Comparison of ENCODE assay signal across 9 cellular contexts in the genomic region with DNA sequence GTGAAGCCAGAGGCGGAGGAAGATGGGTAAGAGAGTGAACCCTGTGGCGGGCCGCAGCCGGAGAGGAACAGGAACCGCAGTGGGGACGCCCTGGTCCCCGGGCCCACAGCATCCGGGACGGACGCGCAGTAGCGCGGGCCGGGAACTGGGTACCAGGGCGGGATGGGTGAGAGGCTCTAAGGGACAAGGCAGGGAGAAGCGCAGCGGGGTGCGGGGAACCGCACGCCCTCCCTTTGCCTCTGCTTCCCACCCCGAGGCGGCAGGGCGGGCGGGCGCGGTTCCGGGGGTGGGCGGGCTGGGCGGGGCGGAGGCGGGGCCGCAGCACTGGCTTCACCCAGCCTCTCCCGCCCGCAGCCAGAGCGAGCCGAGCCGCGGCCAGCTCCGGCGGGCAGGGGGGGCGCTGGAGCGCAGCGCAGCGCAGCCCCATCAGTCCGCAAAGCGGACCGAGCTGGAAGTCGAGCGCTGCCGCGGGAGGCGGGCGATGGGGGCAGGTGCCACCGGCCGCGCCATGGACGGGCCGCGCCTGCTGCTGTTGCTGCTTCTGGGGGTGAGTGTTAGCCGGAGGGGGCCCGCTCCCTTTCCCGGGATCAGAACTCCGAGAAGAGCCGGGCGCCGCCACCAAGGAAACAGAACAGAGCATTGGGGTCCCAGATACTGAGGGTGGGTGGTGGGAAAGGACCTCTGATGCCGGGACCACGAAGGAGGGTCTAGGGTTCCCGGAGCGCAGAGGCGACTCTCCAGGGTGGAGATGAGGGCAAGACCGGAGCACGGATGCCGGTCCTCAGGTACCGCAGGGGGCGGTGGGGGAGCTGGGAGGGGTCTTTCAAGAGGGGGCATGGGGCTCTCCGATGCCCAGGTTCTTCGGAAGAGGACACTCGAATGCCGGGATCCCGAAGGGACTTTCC. TPM values are rescaled to one million over a fixed set of nuclear protein-coding genes. Genes with fewer than 3 reads are reported as not detected.
DNase-seq lines count a peak whose midpoint lies in the region; ATAC-seq and TF ChIP-seq lines count a peak whose summit lies in the region.
"Had no signal": no experiment of that assay in that cellular context is flagged by ENCODE, and none has a peak within 500 bp of the region (broad histone marks: within the 10 kb centered on the region; RNA-seq: fewer than 3 reads in every experiment).

A gene with protein sequence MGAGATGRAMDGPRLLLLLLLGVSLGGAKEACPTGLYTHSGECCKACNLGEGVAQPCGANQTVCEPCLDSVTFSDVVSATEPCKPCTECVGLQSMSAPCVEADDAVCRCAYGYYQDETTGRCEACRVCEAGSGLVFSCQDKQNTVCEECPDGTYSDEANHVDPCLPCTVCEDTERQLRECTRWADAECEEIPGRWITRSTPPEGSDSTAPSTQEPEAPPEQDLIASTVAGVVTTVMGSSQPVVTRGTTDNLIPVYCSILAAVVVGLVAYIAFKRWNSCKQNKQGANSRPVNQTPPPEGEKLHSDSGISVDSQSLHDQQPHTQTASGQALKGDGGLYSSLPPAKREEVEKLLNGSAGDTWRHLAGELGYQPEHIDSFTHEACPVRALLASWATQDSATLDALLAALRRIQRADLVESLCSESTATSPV (plus strand): TSS at position 357 of the 905 bp plus-strand sequence. CDS start 125 bp downstream, at position 482.

- H3K36me3 Mint-ChIP-seq in H9 (ENCODE audit: insufficient read depth in 1 of 3, low read depth in 3 of 3): no peaks in the 10 kb centered on the region; a peak in 2 of 7 replicates
- no peaks in the 10 kb centered on the region for H3K36me3 Mint-ChIP-seq in activated T-helper 17 cell treated with anti-CD3 and anti-CD28 coated beads, Interleukin-2, amount 50 U/mL, for 72 hours (ENCODE audit: low read depth)

- H3K23me2 ChIP-seq in H9 (ENCODE audit: insufficient read length, low read depth, low read length, poor library complexity, severe bottlenecking): peaks cover 26% of the 10 kb centered on the region

- H3K4me3 ChIP-seq in NT2/D1 (ENCODE audit: insufficient read length, low read depth) (peak within 1 kb of the TSS; percentile 83), gastroesophageal sphincter (peak within 1 kb of the TSS; percentile 37 to 62), neuronal stem cell (ENCODE audit: low read length in 2 of 2) (peak within 1 kb of the TSS; percentile 37 to 92), upper lobe of right lung (peak within 1 kb of the TSS; percentile 37)

- peak within 1 kb of the TSS in 1 of 3 experiments; percentile 77; a peak in 1 of 7 replicates for H3K27ac Mint-ChIP-seq in H9
- no peak within 1 kb of the TSS for H3K27ac Mint-ChIP-seq in activated T-helper 17 cell treated with anti-CD3 and anti-CD28 coated beads, Interleukin-2, amount 50 U/mL, for 72 hours

- H2BK5ac ChIP-seq in H9 (ENCODE audit: insufficient read length, low read length) (no peak within 1 kb of the TSS), neuronal stem cell (ENCODE audit: low read length) (peak within 1 kb of the TSS; percentile 45)

- H3K4ac ChIP-seq in H9 (ENCODE audit: low read depth, low read length): no peak within 1 kb of the TSS
- no peak within 1 kb of the TSS for H3K4ac ChIP-seq in neuronal stem cell (ENCODE audit: low read length)

- H3K14ac ChIP-seq in H9 (ENCODE audit: insufficient read depth, low read length) (peak within 1 kb of the TSS; percentile 37; the same call in 1 of the 2 replicates), neuronal stem cell (ENCODE audit: low read length) (peak within 1 kb of the TSS; percentile 97)

- no peaks in the 10 kb centered on the region for H3K36me3 ChIP-seq in NT2/D1 (ENCODE audit: insufficient read depth, insufficient read length, low read length)
- no peaks in the 10 kb centered on the region for H3K36me3 ChIP-seq in gastroesophageal sphincter
- H3K36me3 ChIP-seq in neuronal stem cell (replicated peaks in 1 of 2; ENCODE audit: control insufficient read depth in 2 of 2, insufficient read depth in 2 of 2, low read length in 2 of 2): no peaks in the 10 kb centered on the region
- H3K36me3 ChIP-seq in upper lobe of right lung: no peaks in the 10 kb centered on the region

- no CpG with 5 or more reads among the region's 81 CpGs for WGBS in H9 (ENCODE audit: extremely low coverage, insufficient read length, low lambda C conversion rate)
- WGBS in gastroesophageal sphincter (ENCODE audit: low coverage in 1 of 2), 2 donors: 0 to 4% methylated on average over 9 to 12 of the region's 81 CpGs
- no CpG with 5 or more reads among the region's 81 CpGs for WGBS in neuronal stem cell (ENCODE audit: extremely low coverage in 2 of 2, insufficient read length in 2 of 2, insufficient replicate concordance in 1 of 2), 2 donors

- no peaks in the 10 kb centered on the region for H4K20me1 ChIP-seq in H9 (ENCODE audit: control insufficient read depth, insufficient read depth, insufficient read length)

- H3K9ac ChIP-seq in H9 (ENCODE audit: extremely low read depth, insufficient read length, low read length) (no peak within 1 kb of the TSS), NT2/D1 (ENCODE audit: insufficient read length, low read depth) (peak within 1 kb of the TSS; percentile 92), neuronal stem cell (ENCODE audit: low read depth, low read length, poor library complexity) (peak within 1 kb of the TSS; percentile 86)

- H3K79me1 ChIP-seq in H9 (ENCODE audit: insufficient read depth, low read depth, low read length, poor library complexity, severe bottlenecking) (no peaks in the 10 kb centered on the region), neuronal stem cell (ENCODE audit: low read depth, low read length) (peaks cover 2% of the 10 kb centered on the region)

- H3K56ac ChIP-seq in H9 (ENCODE audit: insufficient read length, low read depth, low read length): no peak within 1 kb of the TSS

- no peak within 1 kb of the TSS for H2BK12ac ChIP-seq in H9 (ENCODE audit: insufficient read length, low read depth, low read length)
- peak within 1 kb of the TSS; percentile 18 for H2BK12ac ChIP-seq in neuronal stem cell (ENCODE audit: low read length)

- intact Hi-C loops in upper lobe of right lung (cut with DNase I): loop anchor here (10.0 kb wide), 1 partner anchor 50 kb away; no protein-coding TSS in a partner anchor

- peaks cover 89% of the 10 kb centered on the region for H3K27me3 Mint-ChIP-seq in H9 (ENCODE audit: low read depth)
- peaks cover 29% of the 10 kb centered on the region for H3K27me3 Mint-ChIP-seq in activated T-helper 17 cell treated with anti-CD3 and anti-CD28 coated beads, Interleukin-2, amount 50 U/mL, for 72 hours

- H3K9me3 Mint-ChIP-seq in H9: no peaks in the 10 kb centered on the region; a peak in 1 of 5 replicates
- H3K9me3 Mint-ChIP-seq in activated T-helper 17 cell treated with anti-CD3 and anti-CD28 coated beads, Interleukin-2, amount 50 U/mL, for 72 hours: no peaks in the 10 kb centered on the region

- TF ChIP-seq CTCF in H9 (conservative IDR thresholded peaks at IDR 0.05) (peak; percentile 32; the same call in 2 of the 3 replicates), gastroesophageal sphincter (IDR thresholded peaks at IDR 0.05) (peak in 3 of 4 experiments; percentile 5 to 28 (median 8)), upper lobe of right lung (IDR thresholded peaks at IDR 0.05) (no peak)

- no peak within 1 kb of the TSS for H2BK120ac ChIP-seq in H9 (ENCODE audit: low read depth, low read length, poor library complexity, severe bottlenecking)
- peak within 1 kb of the TSS; percentile 65 for H2BK120ac ChIP-seq in neuronal stem cell (ENCODE audit: low read depth, low read length)

- H3K23ac ChIP-seq in H9 (ENCODE audit: insufficient read length, low read depth, low read length): no peak within 1 kb of the TSS
- peak within 1 kb of the TSS; percentile 80 for H3K23ac ChIP-seq in neuronal stem cell (ENCODE audit: low read depth, low read length, poor library complexity)

- H3K27ac ChIP-seq in H9 (ENCODE audit: insufficient read length, low read depth, low read length): no peak within 1 kb of the TSS
- H3K27ac ChIP-seq in gastroesophageal sphincter: peak within 1 kb of the TSS in 3 of 4 donors; percentile 46 to 68 (median 49)
- no peak within 1 kb of the TSS for H3K27ac ChIP-seq in neuronal stem cell (replicated peaks; ENCODE audit: low read length)
- no peak within 1 kb of the TSS for H3K27ac ChIP-seq in upper lobe of right lung

- H2AK5ac ChIP-seq in H9 (ENCODE audit: insufficient read length, low read length): no peak within 1 kb of the TSS
- peak within 1 kb of the TSS; percentile 94 for H2AK5ac ChIP-seq in neuronal stem cell (ENCODE audit: low read depth, low read length)

- H3K9me3 ChIP-seq in H9 (ENCODE audit: control insufficient read depth, low read depth, low read length): no peaks in the 10 kb centered on the region
- H3K9me3 ChIP-seq in NT2/D1 (ENCODE audit: insufficient read depth, low read length): no peaks in the 10 kb centered on the region
- no peaks in the 10 kb centered on the region for H3K9me3 ChIP-seq in gastroesophageal sphincter
- H3K9me3 ChIP-seq in neuronal stem cell (replicated peaks in 1 of 2; ENCODE audit: control insufficient read depth in 2 of 2, insufficient read depth in 1 of 2, low read depth in 1 of 2, low read length in 2 of 2): no peaks in the 10 kb centered on the region
- no peaks in the 10 kb centered on the region for H3K9me3 ChIP-seq in upper lobe of right lung

- H3K18ac ChIP-seq in H9 (ENCODE audit: insufficient read length, low read depth, low read length) (no peak within 1 kb of the TSS), neuronal stem cell (ENCODE audit: low read length) (peak within 1 kb of the TSS; percentile 95)

- peak within 1 kb of the TSS; percentile 60 for H3K4me2 ChIP-seq in H9 (ENCODE audit: insufficient read depth, insufficient read length, low read length)
- H3K4me2 ChIP-seq in neuronal stem cell (ENCODE audit: insufficient read depth, low read length, poor library complexity, severe bottlenecking): peak within 1 kb of the TSS; percentile 98

- no peak within 1 kb of the TSS for H2BK15ac ChIP-seq in H9 (ENCODE audit: low read depth, low read length)
- H2BK15ac ChIP-seq in neuronal stem cell (ENCODE audit: low read length): peak within 1 kb of the TSS; percentile 91

- H4K91ac ChIP-seq in H9 (ENCODE audit: insufficient read length, low read depth, low read length) (no peak within 1 kb of the TSS), neuronal stem cell (ENCODE audit: low read depth, low read length, poor library complexity) (no peak within 1 kb of the TSS)

- H3K4me1 ChIP-seq in H9 (ENCODE audit: insufficient read depth, low read length) (no peaks in the 10 kb centered on the region; the same call in 1 of the 2 replicates), NT2/D1 (ENCODE audit: insufficient read depth, insufficient read length) (peaks cover 20% of the 10 kb centered on the region), gastroesophageal sphincter (peaks cover 0 to 40% (median 29%) of the 10 kb centered on the region in 3 donors), neuronal stem cell (ENCODE audit: control insufficient read depth in 2 of 2, insufficient read depth in 1 of 2, low read depth in 1 of 2, low read length in 2 of 2) (peaks cover 12 to 16% of the 10 kb centered on the region in 2 donors), upper lobe of right lung (peaks cover 31% of the 10 kb centered on the region)

- H2BK20ac ChIP-seq in H9 (ENCODE audit: low read depth, low read length, poor library complexity, severe bottlenecking): no peak within 1 kb of the TSS

- DNase-seq in COLO829 (ENCODE audit: low spot score) (peak; percentile 46), H9 (peak; percentile 82), NT2/D1 (ENCODE audit: low read depth, low spot score) (no peak), neuronal stem cell (ENCODE audit: low spot score) (peak; percentile 71), upper lobe of right lung (no peak)

- H3K4me3 Mint-ChIP-seq in H9: peak within 1 kb of the TSS; percentile 68 to 95
- H3K4me3 Mint-ChIP-seq in activated T-helper 17 cell treated with anti-CD3 and anti-CD28 coated beads, Interleukin-2, amount 50 U/mL, for 72 hours: peak within 1 kb of the TSS; percentile 74

- TF ChIP-seq POLR2A in gastroesophageal sphincter (IDR thresholded peaks at IDR 0.05): peak; percentile 54 to 64

- TF ChIP-seq EP300 in gastroesophageal sphincter (IDR thresholded peaks at IDR 0.05): no peak

- H4K8ac ChIP-seq in H9 (replicated peaks; ENCODE audit: insufficient read length, low read depth, low read length): no peak within 1 kb of the TSS
- H4K8ac ChIP-seq in neuronal stem cell (ENCODE audit: low read depth, low read length): no peak within 1 kb of the TSS

- H2AFZ ChIP-seq in H9 (ENCODE audit: low read length) (no peak within 1 kb of the TSS), neuronal stem cell (ENCODE audit: low read length) (peak within 1 kb of the TSS; percentile 93)

- peaks cover 30 to 44% of the 10 kb centered on the region in 2 experiments for H3K4me1 Mint-ChIP-seq in H9
- no peaks in the 10 kb centered on the region for H3K4me1 Mint-ChIP-seq in activated T-helper 17 cell treated with anti-CD3 and anti-CD28 coated beads, Interleukin-2, amount 50 U/mL, for 72 hours

- peak; percentile 71 for ATAC-seq in activated T-helper 17 cell treated with anti-CD3 and anti-CD28 coated beads, Interleukin-2, amount 50 U/mL, for 72 hours (replicated peaks)
- peak; percentile 69 for ATAC-seq in gastroesophageal sphincter
- ATAC-seq in upper lobe of right lung: peak; percentile 64
- no peak for ATAC-seq in HG02678 (IDR thresholded peaks at IDR 0.05; ENCODE audit: unreplicated experiment)

- no peak within 1 kb of the TSS for H4K5ac ChIP-seq in H9 (ENCODE audit: insufficient read length, low read depth, low read length)

- peaks cover 9% of the 10 kb centered on the region for H3K27me3 ChIP-seq in H9 (ENCODE audit: insufficient read depth, low read length)
- H3K27me3 ChIP-seq in NT2/D1 (ENCODE audit: insufficient read depth, insufficient read length): peaks cover 57% of the 10 kb centered on the region
- H3K27me3 ChIP-seq in gastroesophageal sphincter: peaks cover 43% of the 10 kb centered on the region
- H3K27me3 ChIP-seq in neuronal stem cell (ENCODE audit: control insufficient read depth in 3 of 3, insufficient read depth in 3 of 3, low read depth in 1 of 3, low read length in 3 of 3): peaks cover 11 to 91% (median 24%) of the 10 kb centered on the region in 3 experiments
- H3K27me3 ChIP-seq in upper lobe of right lung: peaks cover 54% of the 10 kb centered on the region

- H3T11ph ChIP-seq in H9 (ENCODE audit: low read length): no peak within 1 kb of the TSS

- no peaks in the 10 kb centered on the region for H3K79me2 ChIP-seq in H9 (ENCODE audit: insufficient read depth, low read length)

RNA-seq across cellular contexts. Expression of the gene that starts here (rescaled TPM):
- total RNA-seq in H9 (2021): 9.6 and 10.9 TPM in 2 replicates
- total RNA-seq in activated T-helper 17 cell treated with anti-CD3 and anti-CD28 coated beads, Interleukin-2, amount 50 U/mL, for 72 hours: under 1 TPM; 0.11 to 0.50 TPM
- total RNA-seq in gastroesophageal sphincter: 10 to 100 TPM; 10.6 to 21.3 (median 16.1) TPM
- polyA plus RNA-seq in neuronal stem cell (2013, experiment 1 of 2): 29.4 TPM
- polyA plus RNA-seq in neuronal stem cell (2013, experiment 2 of 2): 29.5 TPM
- total RNA-seq in upper lobe of right lung: 0.78 TPM
- total RNA-seq: activated CD8-positive, alpha-beta memory T cell treated with anti-CD3 and anti-CD28 coated beads for 36 hours had no signal

Comparison
In these comparisons a context has a peak if more than half of its experiments do, and no peak if none do; other contexts are left out.
1. Peak in ATAC-seq in activated T-helper 17 cell treated with anti-CD3 and anti-CD28 coated beads, Interleukin-2, amount 50 U/mL, for 72 hours; RNA of the gene not detected or under 1 TPM.
2. Peak in ATAC-seq and H3K4me3 ChIP-seq in upper lobe of right lung; RNA of the gene not detected or under 1 TPM.
3. DNase-seq: peak in COLO829 (single experiment), H9 (single experiment) and neuronal stem cell (single experiment); none in NT2/D1 (single experiment) and upper lobe of right lung (single experiment).
4. H3K27ac ChIP-seq: peak in gastroesophageal sphincter (3 of 4); none in H9 (single experiment), neuronal stem cell (single experiment) and upper lobe of right lung (single experiment).
5. Peak in every context shown above with its lines, with median percentiles within 50 percentile points of each other: H3K4me3 ChIP-seq.